ENCODE assay signal across 8 cellular contexts in the genomic region with DNA sequence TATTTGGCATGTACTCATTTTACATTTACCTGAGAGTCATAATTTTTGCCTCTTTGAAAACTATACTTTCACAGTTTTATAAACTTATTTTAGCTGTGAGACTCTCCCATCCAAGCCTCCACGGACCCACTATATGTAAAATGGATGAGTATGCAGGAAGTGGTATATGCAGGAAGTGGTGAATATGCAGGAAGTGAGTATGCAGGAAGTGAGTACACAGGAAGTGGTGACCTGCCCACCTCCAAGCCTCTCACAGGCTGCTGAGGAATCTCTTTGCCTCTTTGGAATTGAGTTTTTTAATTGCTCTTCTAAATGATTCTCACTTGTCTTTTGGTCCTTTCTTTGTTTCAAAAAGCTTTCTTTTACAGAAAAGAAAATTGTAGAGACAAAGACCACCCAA.
DNase-seq lines count a peak whose midpoint lies in the region; ATAC-seq and TF ChIP-seq lines count a peak whose summit lies in the region.

No MANE protein-coding gene starts in this region.

- H3K27me3 ChIP-seq in CD4-positive, alpha-beta T cell (ENCODE audit: control insufficient read depth, insufficient read depth, low read length) = no peaks in the 10 kb centered on the region
- H3K27me3 ChIP-seq in Peyer's patch = no peaks in the 10 kb centered on the region

- H3K4me3 ChIP-seq in Peyer's patch = no peak overlapping the region

- no peaks in the 10 kb centered on the region for H3K36me3 ChIP-seq in Peyer's patch

- H3K4me1 Mint-ChIP-seq in CD4-positive, alpha-beta T cell (ENCODE audit: low read depth) = peaks cover 25% of the 10 kb centered on the region
- peaks cover 14% of the 10 kb centered on the region for H3K4me1 Mint-ChIP-seq in activated naive CD8-positive, alpha-beta T cell treated with anti-CD3 and anti-CD28 coated beads, Interleukin-2, amount 10 ng/mL, durations not matched to agents 7 days and 5 days

- intact Hi-C loops in CD4-positive, alpha-beta T cell (cut with DNase I, micrococcal nuclease) = no loop called here

- H3K27ac ChIP-seq in CD4-positive, alpha-beta T cell (ENCODE audit: low read depth, low read length) = peak overlapping the region; percentile 3
- no peak overlapping the region for H3K27ac ChIP-seq in Peyer's patch

- H3K27me3 Mint-ChIP-seq in CD4-positive, alpha-beta T cell = peaks cover 4% of the 10 kb centered on the region
- peaks cover 5% of the 10 kb centered on the region for H3K27me3 Mint-ChIP-seq in activated naive CD8-positive, alpha-beta T cell treated with anti-CD3 and anti-CD28 coated beads, Interleukin-2, amount 10 ng/mL, durations not matched to agents 7 days and 5 days

- peak; percentile 95 for ATAC-seq in CD4-positive, alpha-beta T cell (ENCODE audit: poor library complexity)
- peak; percentile 98 for ATAC-seq in activated naive CD8-positive, alpha-beta T cell treated with anti-CD3 and anti-CD28 coated beads, Interleukin-2, amount 10 ng/mL, durations not matched to agents 7 days and 5 days (ENCODE audit: low read depth)
- ATAC-seq in HG03280 (IDR thresholded peaks at IDR 0.05; ENCODE audit: unreplicated experiment) = no peak

- CTCF ChIA-PET in CD4-positive, alpha-beta T cell (lab: Charles Lee) = interaction anchor here (3.0 kb wide), 1 partner anchor 31 kb away, joined by 9 read pairs; no protein-coding TSS in a partner anchor
- CTCF ChIA-PET in GM10248 (lab: Yijun Ruan, JAX) = interaction anchor here (1.1 to 1.8 kb wide), 2 partner anchors 18 to 27 kb away, joined by 3 to 4 read pairs; no protein-coding TSS in a partner anchor

- no peak for TF ChIP-seq CTCF in CD4-positive, alpha-beta T cell (IDR thresholded peaks at IDR 0.05)
- no peak for TF ChIP-seq CTCF in Peyer's patch (IDR thresholded peaks at IDR 0.05)
- no peak for TF ChIP-seq CTCF in GM10248 (IDR thresholded peaks at IDR 0.05; ENCODE audit: control extremely low read depth, extremely low read depth, low read depth, missing control alignments)

- H3K9me3 ChIP-seq in CD4-positive, alpha-beta T cell (ENCODE audit: control insufficient read depth, low read length) = peaks cover 34% of the 10 kb centered on the region
- H3K9me3 ChIP-seq in Peyer's patch = no peaks in the 10 kb centered on the region

- H3K36me3 Mint-ChIP-seq in CD4-positive, alpha-beta T cell (ENCODE audit: low read depth) = peaks cover 35% of the 10 kb centered on the region
- peaks cover 47% of the 10 kb centered on the region for H3K36me3 Mint-ChIP-seq in activated naive CD8-positive, alpha-beta T cell treated with anti-CD3 and anti-CD28 coated beads, Interleukin-2, amount 10 ng/mL, durations not matched to agents 7 days and 5 days

- no peaks in the 10 kb centered on the region for H3K4me1 ChIP-seq in Peyer's patch

- peaks cover 42% of the 10 kb centered on the region for H3K9me3 Mint-ChIP-seq in CD4-positive, alpha-beta T cell
- H3K9me3 Mint-ChIP-seq in activated naive CD8-positive, alpha-beta T cell treated with anti-CD3 and anti-CD28 coated beads, Interleukin-2, amount 10 ng/mL, durations not matched to agents 7 days and 5 days = peaks cover 44% of the 10 kb centered on the region

- peak overlapping the region; percentile 61 for H3K27ac Mint-ChIP-seq in CD4-positive, alpha-beta T cell
- peak overlapping the region; percentile 85 for H3K27ac Mint-ChIP-seq in activated naive CD8-positive, alpha-beta T cell treated with anti-CD3 and anti-CD28 coated beads, Interleukin-2, amount 10 ng/mL, durations not matched to agents 7 days and 5 days

- H3K4me3 Mint-ChIP-seq in CD4-positive, alpha-beta T cell = peak overlapping the region; percentile 60
- peak overlapping the region; percentile 31 for H3K4me3 Mint-ChIP-seq in activated naive CD8-positive, alpha-beta T cell treated with anti-CD3 and anti-CD28 coated beads, Interleukin-2, amount 10 ng/mL, durations not matched to agents 7 days and 5 days

- POLR2A ChIA-PET in CD4-positive, alpha-beta T cell (lab: Charles Lee) = interaction anchor here (0.7 to 1.2 kb wide), 4 partner anchors 23 to 571 kb away, joined by 3 to 4 read pairs (median 4); a partner anchor contains a TSS
- POLR2A ChIA-PET in activated naive CD8-positive, alpha-beta T cell treated with anti-CD3 and anti-CD28 coated beads, Interleukin-2, amount 10 ng/mL, durations not matched to agents 7 days and 5 days (lab: Charles Lee) = interaction anchor here (0.9 to 2.2 kb wide), 2 partner anchors 85 to 112 kb away, joined by 4 to 6 read pairs; a partner anchor contains a TSS
- POLR2A ChIA-PET in GM10248 (lab: Yijun Ruan, JAX) = no interaction called here

- TF ChIP-seq POLR2A in Peyer's patch (IDR thresholded peaks at IDR 0.05) = no peak

- peak in 8 of 10 experiments; percentile 1 to 43 (median 10) for DNase-seq in CD4-positive, alpha-beta T cell
- peak; percentile 34 for DNase-seq in H4 (ENCODE audit: low spot score)
- peak in 2 of 3 donors; percentile 23 to 50 for DNase-seq in Peyer's patch
- DNase-seq in activated naive CD8-positive, alpha-beta T cell treated with anti-CD3 and anti-CD28 coated beads, Interleukin-2, amount 10 ng/mL, durations not matched to agents 7 days and 5 days = no peak
- DNase-seq in stimulated activated CD8-positive, alpha-beta memory T cell treated with anti-CD3 and anti-CD28 coated beads, Interleukin-7, amount 100 ng/mL, for 24 hours (ENCODE audit: low read depth) = peak; percentile 2
- DNase-seq in GM10248 (ENCODE audit: extremely low spot score) = no peak
- no peak for DNase-seq in GM19240 (ENCODE audit: insufficient read length, low spot score)

Comparison
In these comparisons a context has a peak if more than half of its experiments do, and no peak if none do; other contexts are left out.
1. DNase-seq: peak in CD4-positive, alpha-beta T cell (8 of 10), H4 (single experiment), Peyer's patch (2 of 3) and stimulated activated CD8-positive, alpha-beta memory T cell treated with anti-CD3 and anti-CD28 coated beads, Interleukin-7, amount 100 ng/mL, for 24 hours (single experiment); none in activated naive CD8-positive, alpha-beta T cell treated with anti-CD3 and anti-CD28 coated beads, Interleukin-2, amount 10 ng/mL, durations not matched to agents 7 days and 5 days (single experiment), GM10248 (single experiment) and GM19240 (single experiment).